Comparison of ENCODE assay signal across 15 cellular contexts in genomic region chr15:59306520-59307163, GRCh38.
DNase-seq lines count a peak whose midpoint lies in the region; ATAC-seq and TF ChIP-seq lines count a peak whose summit lies in the region.
"Had no signal": no experiment of that assay in that cellular context is flagged by ENCODE, and none has a peak within 500 bp of the region (broad histone marks: within the 10 kb centered on the region; RNA-seq: fewer than 3 reads in every experiment).

No MANE protein-coding gene starts in this region.

- H3K9me2 ChIP-seq in SU-DHL-6 (replicated peaks; ENCODE audit: insufficient read depth, low read length) = no peaks in the 10 kb centered on the region

- H3K27ac Mint-ChIP-seq in stimulated activated memory B cell treated with anti-CD40 and anti-IgM and Interleukin-4, amounts not matched to agents 10 μg/mL and 1 μg/mL and 100 μg/mL, for 72 hours = no peak overlapping the region
- H3K27ac Mint-ChIP-seq: activated CD8-positive, alpha-beta T cell treated with anti-CD3 and anti-CD28 coated beads, Interleukin-2, amount 10 ng/mL, durations not matched to agents 7 days and 5 days; activated naive CD8-positive, alpha-beta T cell; memory B cell; T-helper 17 cell had no signal

- peaks cover 65% of the 10 kb centered on the region for H3F3A ChIP-seq in SU-DHL-6 (ENCODE audit: insufficient read depth)

- H3K9me3 Mint-ChIP-seq in stimulated activated memory B cell treated with anti-CD40 and anti-IgM and Interleukin-4, amounts not matched to agents 10 μg/mL and 1 μg/mL and 100 μg/mL, for 72 hours = no peaks in the 10 kb centered on the region
- H3K9me3 Mint-ChIP-seq: memory B cell; stimulated activated naive B cell treated with anti-CD40 and anti-IgM and Interleukin-4, amounts not matched to agents 10 μg/mL and 1 μg/mL and 100 μg/mL, for 72 hours had no signal

- H3K79me2 ChIP-seq in SU-DHL-6 (ENCODE audit: insufficient read depth, low read length) = peaks cover 94% of the 10 kb centered on the region

- no peaks in the 10 kb centered on the region for H3K36me3 ChIP-seq in SU-DHL-6 (ENCODE audit: low read length)

- TF ChIP-seq CTCF in SU-DHL-6 (IDR thresholded peaks at IDR 0.05; ENCODE audit: insufficient read depth, low read length, poor library complexity, severe bottlenecking) = no peak

- no peak overlapping the region for H2AFZ ChIP-seq in SU-DHL-6 (ENCODE audit: low read depth, low read length, severe bottlenecking)

- H3K4me2 ChIP-seq in SU-DHL-6 (ENCODE audit: low read depth, low read length, poor library complexity, severe bottlenecking) = peak overlapping the region; percentile 66

- H3K9me3 ChIP-seq in SU-DHL-6 (ENCODE audit: insufficient read depth, low read length) = no peaks in the 10 kb centered on the region

- DNase-seq in GOT3 (lab: John Stamatoyannopoulos, UW) = peak; percentile 55
- peak; percentile 96 for DNase-seq in fibroblast of peridontal ligament (ENCODE audit: extremely low read depth)
- DNase-seq in substantia nigra (lab: John Stamatoyannopoulos, UW) = no peak
- no peak for DNase-seq in KBM-7
- DNase-seq: activated CD8-positive, alpha-beta T cell treated with anti-CD3 and anti-CD28 coated beads, Interleukin-2, amount 10 ng/mL, durations not matched to agents 7 days and 5 days; COR-L47; effector CD8-positive, alpha-beta T cell; NCI-H187; stimulated activated naive B cell treated with anti-CD40 and anti-IgM and Interleukin-4, amounts not matched to agents 10 μg/mL and 1 μg/mL and 100 μg/mL, for 72 hours; T-helper 17 cell had no signal

- no peak for ATAC-seq in stimulated activated memory B cell treated with anti-CD40 and anti-IgM and Interleukin-4, amounts not matched to agents 10 μg/mL and 1 μg/mL and 100 μg/mL, for 72 hours
- no peak for ATAC-seq in GM19035 (IDR thresholded peaks at IDR 0.05; ENCODE audit: unreplicated experiment)
- ATAC-seq: activated CD8-positive, alpha-beta T cell treated with anti-CD3 and anti-CD28 coated beads, Interleukin-2, amount 10 ng/mL, durations not matched to agents 7 days and 5 days; stimulated activated naive B cell treated with anti-CD40 and anti-IgM and Interleukin-4, amounts not matched to agents 10 μg/mL and 1 μg/mL and 100 μg/mL, for 72 hours; T-helper 17 cell had no signal

- H3K27me3 Mint-ChIP-seq in stimulated activated memory B cell treated with anti-CD40 and anti-IgM and Interleukin-4, amounts not matched to agents 10 μg/mL and 1 μg/mL and 100 μg/mL, for 72 hours = no peaks in the 10 kb centered on the region
- H3K27me3 Mint-ChIP-seq: memory B cell; stimulated activated naive B cell treated with anti-CD40 and anti-IgM and Interleukin-4, amounts not matched to agents 10 μg/mL and 1 μg/mL and 100 μg/mL, for 72 hours had no signal

- peaks cover 23% of the 10 kb centered on the region for H3K36me3 Mint-ChIP-seq in stimulated activated memory B cell treated with anti-CD40 and anti-IgM and Interleukin-4, amounts not matched to agents 10 μg/mL and 1 μg/mL and 100 μg/mL, for 72 hours
- H3K36me3 Mint-ChIP-seq: activated naive CD8-positive, alpha-beta T cell; memory B cell had no signal

- H3K4me1 Mint-ChIP-seq in stimulated activated memory B cell treated with anti-CD40 and anti-IgM and Interleukin-4, amounts not matched to agents 10 μg/mL and 1 μg/mL and 100 μg/mL, for 72 hours = peaks cover 73% of the 10 kb centered on the region

- H3K27me3 ChIP-seq in SU-DHL-6 (ENCODE audit: low read length) = no peaks in the 10 kb centered on the region

- H4K20me1 ChIP-seq in SU-DHL-6 (ENCODE audit: low read depth, low read length) = no peaks in the 10 kb centered on the region; the same call in 1 of the 2 replicates

- peak overlapping the region; percentile 76; the same call in 1 of the 2 replicates for H3K27ac ChIP-seq in SU-DHL-6 (ENCODE audit: low read depth, low read length)
- H3K27ac ChIP-seq in substantia nigra (ENCODE audit: low read depth, low read length, poor library complexity, severe bottlenecking) = peak overlapping the region; percentile 60

- no peak overlapping the region for H3K9ac ChIP-seq in SU-DHL-6 (ENCODE audit: low read length)

- H3K4me3 Mint-ChIP-seq in stimulated activated memory B cell treated with anti-CD40 and anti-IgM and Interleukin-4, amounts not matched to agents 10 μg/mL and 1 μg/mL and 100 μg/mL, for 72 hours = no peak overlapping the region
- H3K4me3 Mint-ChIP-seq: activated CD8-positive, alpha-beta T cell treated with anti-CD3 and anti-CD28 coated beads, Interleukin-2, amount 10 ng/mL, durations not matched to agents 7 days and 5 days; activated naive CD8-positive, alpha-beta T cell; memory B cell; stimulated activated naive B cell treated with anti-CD40 and anti-IgM and Interleukin-4, amounts not matched to agents 10 μg/mL and 1 μg/mL and 100 μg/mL, for 72 hours; T-helper 17 cell had no signal

- in situ Hi-C loops in KBM-7 (cut with MboI; ENCODE audit: low pct_unique_long_range_greater_than_20kb, low sequenced_read_pairs) = no loop called here

- no peak overlapping the region for H3K4me3 ChIP-seq in SU-DHL-6 (ENCODE audit: insufficient read depth, low read length, poor library complexity, severe bottlenecking)

Comparison
In these comparisons a context has a peak if more than half of its experiments do, and no peak if none do; other contexts are left out.
1. DNase-seq: peak in GOT3 (single experiment) and fibroblast of peridontal ligament (single experiment); none in substantia nigra (0 of 49) and KBM-7 (single experiment).